ENCODE assay signal across 1 cellular context in genomic region chr12:132828706-132829534, GRCh38.
TF ChIP-seq lines count a peak whose summit lies in the region.

Gene GOLGA3 (minus strand): TSS chr12:132828869. CDS start chr12:132822128, 6,741 bp downstream.

TF ChIP-seq in K562, 482 proteins besides CTCF, POLR2A, EP300 and RAD21 (continued from another document and continues in another):
- TF ChIP-seq, protein P1, sequence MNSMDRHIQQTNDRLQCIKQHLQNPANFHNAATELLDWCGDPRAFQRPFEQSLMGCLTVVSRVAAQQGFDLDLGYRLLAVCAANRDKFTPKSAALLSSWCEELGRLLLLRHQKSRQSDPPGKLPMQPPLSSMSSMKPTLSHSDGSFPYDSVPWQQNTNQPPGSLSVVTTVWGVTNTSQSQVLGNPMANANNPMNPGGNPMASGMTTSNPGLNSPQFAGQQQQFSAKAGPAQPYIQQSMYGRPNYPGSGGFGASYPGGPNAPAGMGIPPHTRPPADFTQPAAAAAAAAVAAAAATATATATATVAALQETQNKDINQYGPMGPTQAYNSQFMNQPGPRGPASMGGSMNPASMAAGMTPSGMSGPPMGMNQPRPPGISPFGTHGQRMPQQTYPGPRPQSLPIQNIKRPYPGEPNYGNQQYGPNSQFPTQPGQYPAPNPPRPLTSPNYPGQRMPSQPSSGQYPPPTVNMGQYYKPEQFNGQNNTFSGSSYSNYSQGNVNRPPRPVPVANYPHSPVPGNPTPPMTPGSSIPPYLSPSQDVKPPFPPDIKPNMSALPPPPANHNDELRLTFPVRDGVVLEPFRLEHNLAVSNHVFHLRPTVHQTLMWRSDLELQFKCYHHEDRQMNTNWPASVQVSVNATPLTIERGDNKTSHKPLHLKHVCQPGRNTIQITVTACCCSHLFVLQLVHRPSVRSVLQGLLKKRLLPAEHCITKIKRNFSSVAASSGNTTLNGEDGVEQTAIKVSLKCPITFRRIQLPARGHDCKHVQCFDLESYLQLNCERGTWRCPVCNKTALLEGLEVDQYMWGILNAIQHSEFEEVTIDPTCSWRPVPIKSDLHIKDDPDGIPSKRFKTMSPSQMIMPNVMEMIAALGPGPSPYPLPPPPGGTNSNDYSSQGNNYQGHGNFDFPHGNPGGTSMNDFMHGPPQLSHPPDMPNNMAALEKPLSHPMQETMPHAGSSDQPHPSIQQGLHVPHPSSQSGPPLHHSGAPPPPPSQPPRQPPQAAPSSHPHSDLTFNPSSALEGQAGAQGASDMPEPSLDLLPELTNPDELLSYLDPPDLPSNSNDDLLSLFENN (IDR thresholded peaks at IDR 0.05; ENCODE audit: low read depth in 2 of 2, low read length in 2 of 2), result no peak
- no peak for TF ChIP-seq ZNF561 (CRISPR knock-in tag; conservative IDR thresholded peaks at IDR 0.05)
- peak; percentile 98 for TF ChIP-seq SP1 (CRISPR knock-in tag; IDR thresholded peaks at IDR 0.05)
- no peak; the same call in 1 of the 2 replicates for TF ChIP-seq TAL1 (IDR thresholded peaks at IDR 0.05)
- TF ChIP-seq ELF1 (tag; IDR thresholded peaks at IDR 0.05), result peak; percentile 98
- peak; percentile 45; the same call in 1 of the 2 replicates for TF ChIP-seq CEBPG (CRISPR knock-in tag; IDR thresholded peaks at IDR 0.05)
- TF ChIP-seq CEBPG (tag; conservative IDR thresholded peaks at IDR 0.05 in 1 of 2, IDR thresholded peaks at IDR 0.05 in 1 of 2), result 0 out of 4 replicates have a peak, but pooled peaks of 1 of the 2 experiments have one; percentile 18
- no peak for TF ChIP-seq ZNF316 (IDR thresholded peaks at IDR 0.05)
- TF ChIP-seq, protein P2, sequence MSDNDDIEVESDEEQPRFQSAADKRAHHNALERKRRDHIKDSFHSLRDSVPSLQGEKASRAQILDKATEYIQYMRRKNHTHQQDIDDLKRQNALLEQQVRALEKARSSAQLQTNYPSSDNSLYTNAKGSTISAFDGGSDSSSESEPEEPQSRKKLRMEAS (CRISPR knock-in tag; IDR thresholded peaks at IDR 0.05), result peak; percentile 60; the same call in 1 of the 2 replicates
- peak; percentile 94 for TF ChIP-seq GTF2E2 (tag; IDR thresholded peaks at IDR 0.05)
- TF ChIP-seq TEAD1 (CRISPR knock-in tag; IDR thresholded peaks at IDR 0.05), result peak; percentile 64 to 80; a peak in 2 of 4 replicates
- TF ChIP-seq HNRNPK (IDR thresholded peaks at IDR 0.05; ENCODE audit: low read depth, low read length, poor library complexity, severe bottlenecking), result no peak
- TF ChIP-seq ZKSCAN8 (CRISPR knock-in tag; IDR thresholded peaks at IDR 0.05), result no peak
- TF ChIP-seq POLR2B (IDR thresholded peaks at IDR 0.05; ENCODE audit: low read depth, partially characterized antibody), result no peak
- TF ChIP-seq ZNF124 (CRISPR knock-in tag; IDR thresholded peaks at IDR 0.05), result no peak
- TF ChIP-seq RFX7 (CRISPR knock-in tag; IDR thresholded peaks at IDR 0.05), result no peak
- TF ChIP-seq MTF1 (CRISPR knock-in tag; IDR thresholded peaks at IDR 0.05; ENCODE audit: borderline replicate concordance), result no peak
- TF ChIP-seq SMAD1 (IDR thresholded peaks at IDR 0.05; ENCODE audit: low read depth, low read length, partially characterized antibody), result peak; percentile 66
- TF ChIP-seq ZEB2 (IDR thresholded peaks at IDR 0.05), result peak; percentile 99
- peak; percentile 83; the same call in 1 of the 2 replicates for TF ChIP-seq XRCC5 (IDR thresholded peaks at IDR 0.05; ENCODE audit: low read depth, low read length)
- TF ChIP-seq ILK (tag; IDR thresholded peaks at IDR 0.05; ENCODE audit: borderline replicate concordance, low read depth), result no peak
- peak; percentile 78 for TF ChIP-seq GTF2A2 (tag; IDR thresholded peaks at IDR 0.05)
- TF ChIP-seq ARID2 (IDR thresholded peaks at IDR 0.05), result no peak
- peak; percentile 18; the same call in 1 of the 2 replicates for TF ChIP-seq BHLHE40 (IDR thresholded peaks at IDR 0.05; ENCODE audit: low read length)
- peak; percentile 70; the same call in 1 of the 2 replicates for TF ChIP-seq PHB (CRISPR knock-in tag; IDR thresholded peaks at IDR 0.05)
- TF ChIP-seq, protein P3, sequence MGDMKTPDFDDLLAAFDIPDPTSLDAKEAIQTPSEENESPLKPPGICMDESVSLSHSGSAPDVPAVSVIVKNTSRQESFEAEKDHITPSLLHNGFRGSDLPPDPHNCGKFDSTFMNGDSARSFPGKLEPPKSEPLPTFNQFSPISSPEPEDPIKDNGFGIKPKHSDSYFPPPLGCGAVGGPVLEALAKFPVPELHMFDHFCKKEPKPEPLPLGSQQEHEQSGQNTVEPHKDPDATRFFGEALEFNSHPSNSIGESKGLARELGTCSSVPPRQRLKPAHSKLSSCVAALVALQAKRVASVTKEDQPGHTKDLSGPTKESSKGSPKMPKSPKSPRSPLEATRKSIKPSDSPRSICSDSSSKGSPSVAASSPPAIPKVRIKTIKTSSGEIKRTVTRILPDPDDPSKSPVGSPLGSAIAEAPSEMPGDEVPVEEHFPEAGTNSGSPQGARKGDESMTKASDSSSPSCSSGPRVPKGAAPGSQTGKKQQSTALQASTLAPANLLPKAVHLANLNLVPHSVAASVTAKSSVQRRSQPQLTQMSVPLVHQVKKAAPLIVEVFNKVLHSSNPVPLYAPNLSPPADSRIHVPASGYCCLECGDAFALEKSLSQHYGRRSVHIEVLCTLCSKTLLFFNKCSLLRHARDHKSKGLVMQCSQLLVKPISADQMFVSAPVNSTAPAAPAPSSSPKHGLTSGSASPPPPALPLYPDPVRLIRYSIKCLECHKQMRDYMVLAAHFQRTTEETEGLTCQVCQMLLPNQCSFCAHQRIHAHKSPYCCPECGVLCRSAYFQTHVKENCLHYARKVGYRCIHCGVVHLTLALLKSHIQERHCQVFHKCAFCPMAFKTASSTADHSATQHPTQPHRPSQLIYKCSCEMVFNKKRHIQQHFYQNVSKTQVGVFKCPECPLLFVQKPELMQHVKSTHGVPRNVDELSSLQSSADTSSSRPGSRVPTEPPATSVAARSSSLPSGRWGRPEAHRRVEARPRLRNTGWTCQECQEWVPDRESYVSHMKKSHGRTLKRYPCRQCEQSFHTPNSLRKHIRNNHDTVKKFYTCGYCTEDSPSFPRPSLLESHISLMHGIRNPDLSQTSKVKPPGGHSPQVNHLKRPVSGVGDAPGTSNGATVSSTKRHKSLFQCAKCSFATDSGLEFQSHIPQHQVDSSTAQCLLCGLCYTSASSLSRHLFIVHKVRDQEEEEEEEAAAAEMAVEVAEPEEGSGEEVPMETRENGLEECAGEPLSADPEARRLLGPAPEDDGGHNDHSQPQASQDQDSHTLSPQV (IDR thresholded peaks at IDR 0.05), result peak; percentile 52; the same call in 1 of the 2 replicates
- TF ChIP-seq HDGF (IDR thresholded peaks at IDR 0.05), result no peak
- peak; percentile 91 for TF ChIP-seq ATF7 (IDR thresholded peaks at IDR 0.05)
- TF ChIP-seq, protein P4, sequence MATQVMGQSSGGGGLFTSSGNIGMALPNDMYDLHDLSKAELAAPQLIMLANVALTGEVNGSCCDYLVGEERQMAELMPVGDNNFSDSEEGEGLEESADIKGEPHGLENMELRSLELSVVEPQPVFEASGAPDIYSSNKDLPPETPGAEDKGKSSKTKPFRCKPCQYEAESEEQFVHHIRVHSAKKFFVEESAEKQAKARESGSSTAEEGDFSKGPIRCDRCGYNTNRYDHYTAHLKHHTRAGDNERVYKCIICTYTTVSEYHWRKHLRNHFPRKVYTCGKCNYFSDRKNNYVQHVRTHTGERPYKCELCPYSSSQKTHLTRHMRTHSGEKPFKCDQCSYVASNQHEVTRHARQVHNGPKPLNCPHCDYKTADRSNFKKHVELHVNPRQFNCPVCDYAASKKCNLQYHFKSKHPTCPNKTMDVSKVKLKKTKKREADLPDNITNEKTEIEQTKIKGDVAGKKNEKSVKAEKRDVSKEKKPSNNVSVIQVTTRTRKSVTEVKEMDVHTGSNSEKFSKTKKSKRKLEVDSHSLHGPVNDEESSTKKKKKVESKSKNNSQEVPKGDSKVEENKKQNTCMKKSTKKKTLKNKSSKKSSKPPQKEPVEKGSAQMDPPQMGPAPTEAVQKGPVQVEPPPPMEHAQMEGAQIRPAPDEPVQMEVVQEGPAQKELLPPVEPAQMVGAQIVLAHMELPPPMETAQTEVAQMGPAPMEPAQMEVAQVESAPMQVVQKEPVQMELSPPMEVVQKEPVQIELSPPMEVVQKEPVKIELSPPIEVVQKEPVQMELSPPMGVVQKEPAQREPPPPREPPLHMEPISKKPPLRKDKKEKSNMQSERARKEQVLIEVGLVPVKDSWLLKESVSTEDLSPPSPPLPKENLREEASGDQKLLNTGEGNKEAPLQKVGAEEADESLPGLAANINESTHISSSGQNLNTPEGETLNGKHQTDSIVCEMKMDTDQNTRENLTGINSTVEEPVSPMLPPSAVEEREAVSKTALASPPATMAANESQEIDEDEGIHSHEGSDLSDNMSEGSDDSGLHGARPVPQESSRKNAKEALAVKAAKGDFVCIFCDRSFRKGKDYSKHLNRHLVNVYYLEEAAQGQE (CRISPR knock-in tag; IDR thresholded peaks at IDR 0.05; ENCODE audit: low read depth), result peak; percentile 72; the same call in 1 of the 2 replicates
- no peak for TF ChIP-seq BRF1 (IDR thresholded peaks at IDR 0.05; ENCODE audit: borderline replicate concordance, extremely low read depth, insufficient read length)
- no peak for TF ChIP-seq RAD51 (IDR thresholded peaks at IDR 0.05; ENCODE audit: borderline replicate concordance, low read depth)
- 0 out of 2 replicates have a peak, but pooled peaks have one; percentile 3 for TF ChIP-seq MAFK (IDR thresholded peaks at IDR 0.05; ENCODE audit: low read length)
- TF ChIP-seq RBBP5 (IDR thresholded peaks at IDR 0.05; ENCODE audit: borderline replicate concordance, insufficient read depth, low read length, poor library complexity, severe bottlenecking), result peak; percentile 88
- TF ChIP-seq, protein P5, sequence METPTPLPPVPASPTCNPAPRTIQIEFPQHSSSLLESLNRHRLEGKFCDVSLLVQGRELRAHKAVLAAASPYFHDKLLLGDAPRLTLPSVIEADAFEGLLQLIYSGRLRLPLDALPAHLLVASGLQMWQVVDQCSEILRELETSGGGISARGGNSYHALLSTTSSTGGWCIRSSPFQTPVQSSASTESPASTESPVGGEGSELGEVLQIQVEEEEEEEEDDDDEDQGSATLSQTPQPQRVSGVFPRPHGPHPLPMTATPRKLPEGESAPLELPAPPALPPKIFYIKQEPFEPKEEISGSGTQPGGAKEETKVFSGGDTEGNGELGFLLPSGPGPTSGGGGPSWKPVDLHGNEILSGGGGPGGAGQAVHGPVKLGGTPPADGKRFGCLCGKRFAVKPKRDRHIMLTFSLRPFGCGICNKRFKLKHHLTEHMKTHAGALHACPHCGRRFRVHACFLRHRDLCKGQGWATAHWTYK (CRISPR knock-in tag; IDR thresholded peaks at IDR 0.05), result peak; percentile 63; the same call in 1 of the 2 replicates
- peak; percentile 95 for TF ChIP-seq KLF6 (CRISPR knock-in tag; IDR thresholded peaks at IDR 0.05; ENCODE audit: borderline replicate concordance)
- TF ChIP-seq NR4A1 (CRISPR knock-in tag; IDR thresholded peaks at IDR 0.05), result no peak
- 0 out of 2 replicates have a peak, but pooled peaks have one; percentile 31 for TF ChIP-seq NR4A1 (tag; IDR thresholded peaks at IDR 0.05)
- TF ChIP-seq, protein P6, sequence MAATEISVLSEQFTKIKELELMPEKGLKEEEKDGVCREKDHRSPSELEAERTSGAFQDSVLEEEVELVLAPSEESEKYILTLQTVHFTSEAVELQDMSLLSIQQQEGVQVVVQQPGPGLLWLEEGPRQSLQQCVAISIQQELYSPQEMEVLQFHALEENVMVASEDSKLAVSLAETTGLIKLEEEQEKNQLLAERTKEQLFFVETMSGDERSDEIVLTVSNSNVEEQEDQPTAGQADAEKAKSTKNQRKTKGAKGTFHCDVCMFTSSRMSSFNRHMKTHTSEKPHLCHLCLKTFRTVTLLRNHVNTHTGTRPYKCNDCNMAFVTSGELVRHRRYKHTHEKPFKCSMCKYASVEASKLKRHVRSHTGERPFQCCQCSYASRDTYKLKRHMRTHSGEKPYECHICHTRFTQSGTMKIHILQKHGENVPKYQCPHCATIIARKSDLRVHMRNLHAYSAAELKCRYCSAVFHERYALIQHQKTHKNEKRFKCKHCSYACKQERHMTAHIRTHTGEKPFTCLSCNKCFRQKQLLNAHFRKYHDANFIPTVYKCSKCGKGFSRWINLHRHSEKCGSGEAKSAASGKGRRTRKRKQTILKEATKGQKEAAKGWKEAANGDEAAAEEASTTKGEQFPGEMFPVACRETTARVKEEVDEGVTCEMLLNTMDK (IDR thresholded peaks at IDR 0.05; ENCODE audit: borderline replicate concordance, insufficient read depth, low read depth, low read length, poor library complexity, severe bottlenecking), result no peak
- TF ChIP-seq MYBL2 (IDR thresholded peaks at IDR 0.05; ENCODE audit: low read depth), result no peak
- no peak for TF ChIP-seq MYBL2 (CRISPR knock-in tag; IDR thresholded peaks at IDR 0.05; ENCODE audit: borderline replicate concordance)
- peak; percentile 81 for TF ChIP-seq TBP (optimal IDR thresholded peaks at IDR 0.05; ENCODE audit: low read depth, low read length)
- peak; percentile 97 for TF ChIP-seq SIN3B (IDR thresholded peaks at IDR 0.05; ENCODE audit: low read depth)
- TF ChIP-seq RBM15 (IDR thresholded peaks at IDR 0.05; ENCODE audit: insufficient read depth, low read length), result no peak
- TF ChIP-seq NR1H2 (CRISPR knock-in tag; IDR thresholded peaks at IDR 0.05), result peak; percentile 80; the same call in 1 of the 2 replicates
- peak; percentile 85 for TF ChIP-seq POLR2G (IDR thresholded peaks at IDR 0.05; ENCODE audit: low read depth, low read length)
- TF ChIP-seq YY1 (IDR thresholded peaks at IDR 0.05; ENCODE audit: borderline replicate concordance in 1 of 3, control insufficient read depth in 1 of 3, extremely low read depth in 1 of 3, insufficient read depth in 3 of 3, insufficient read length in 1 of 3, insufficient replicate concordance in 2 of 3, low read depth in 1 of 3, low read length in 2 of 3), result peak in 1 of 3 experiments; percentile 39
- peak; percentile 57 for TF ChIP-seq CREB1 (IDR thresholded peaks at IDR 0.05)
- TF ChIP-seq CREB1 (CRISPR knock-in tag; IDR thresholded peaks at IDR 0.05), result peak; percentile 78
- TF ChIP-seq ELF4 (CRISPR knock-in tag; IDR thresholded peaks at IDR 0.05), result peak; percentile 90
- TF ChIP-seq, protein P7, sequence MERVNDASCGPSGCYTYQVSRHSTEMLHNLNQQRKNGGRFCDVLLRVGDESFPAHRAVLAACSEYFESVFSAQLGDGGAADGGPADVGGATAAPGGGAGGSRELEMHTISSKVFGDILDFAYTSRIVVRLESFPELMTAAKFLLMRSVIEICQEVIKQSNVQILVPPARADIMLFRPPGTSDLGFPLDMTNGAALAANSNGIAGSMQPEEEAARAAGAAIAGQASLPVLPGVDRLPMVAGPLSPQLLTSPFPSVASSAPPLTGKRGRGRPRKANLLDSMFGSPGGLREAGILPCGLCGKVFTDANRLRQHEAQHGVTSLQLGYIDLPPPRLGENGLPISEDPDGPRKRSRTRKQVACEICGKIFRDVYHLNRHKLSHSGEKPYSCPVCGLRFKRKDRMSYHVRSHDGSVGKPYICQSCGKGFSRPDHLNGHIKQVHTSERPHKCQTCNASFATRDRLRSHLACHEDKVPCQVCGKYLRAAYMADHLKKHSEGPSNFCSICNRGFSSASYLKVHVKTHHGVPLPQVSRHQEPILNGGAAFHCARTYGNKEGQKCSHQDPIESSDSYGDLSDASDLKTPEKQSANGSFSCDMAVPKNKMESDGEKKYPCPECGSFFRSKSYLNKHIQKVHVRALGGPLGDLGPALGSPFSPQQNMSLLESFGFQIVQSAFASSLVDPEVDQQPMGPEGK (CRISPR knock-in tag; IDR thresholded peaks at IDR 0.05; ENCODE audit: borderline replicate concordance), result peak; percentile 84
- no peak for TF ChIP-seq SMARCB1 (IDR thresholded peaks at IDR 0.05; ENCODE audit: insufficient read length, low read depth)
- peak; percentile 68 for TF ChIP-seq CREM (IDR thresholded peaks at IDR 0.05; ENCODE audit: low read depth)
